8 cellular contexts compared by ENCODE assay signal in genomic region chr1:41662656-41663437, GRCh38.
DNase-seq lines count a peak whose midpoint lies in the region; ATAC-seq and TF ChIP-seq lines count a peak whose summit lies in the region.

No MANE protein-coding gene starts in this region.

- H3K27me3 ChIP-seq in neural progenitor cell (peaks cover 65% of the 10 kb centered on the region), aorta (ENCODE audit: control insufficient read depth in 1 of 2, insufficient read depth in 2 of 2, low read length in 1 of 2) (no peaks in the 10 kb centered on the region)

- no peaks in the 10 kb centered on the region for H3K9me3 Mint-ChIP-seq in neural progenitor cell

- WGBS in aorta, 2 donors = 6 to 9% methylated on average over 20 to 41 of the region's 41 CpGs

- H3K9me3 ChIP-seq in neural progenitor cell (ENCODE audit: low read depth) (no peaks in the 10 kb centered on the region), aorta (ENCODE audit: control insufficient read depth, low read length) (no peaks in the 10 kb centered on the region)

- H3K36me3 Mint-ChIP-seq in neural progenitor cell = no peaks in the 10 kb centered on the region

- H3K4me2 ChIP-seq in neural progenitor cell = peak overlapping the region; percentile 94

- H3K4me1 ChIP-seq in neural progenitor cell (peaks cover 9% of the 10 kb centered on the region), aorta (ENCODE audit: control insufficient read depth in 1 of 2, insufficient read depth in 2 of 2, low read length in 2 of 2) (peaks cover 0 to 3% of the 10 kb centered on the region in 2 donors)

- H3K4me3 ChIP-seq in Jurkat, Clone E6-1 (ENCODE audit: low read length) = peak overlapping the region; percentile 39
- H3K4me3 ChIP-seq in fibroblast of villous mesenchyme (ENCODE audit: low read depth, low read length) (peak overlapping the region; percentile 49), neural progenitor cell (peak overlapping the region; percentile 92), aorta (ENCODE audit: low read length in 2 of 2) (peak overlapping the region; percentile 62 to 77)

- H3K27ac Mint-ChIP-seq in neural progenitor cell = no peak overlapping the region

- DNase-seq in ELR (ENCODE audit: low read depth) = peak; percentile 90
- DNase-seq in Jurkat, Clone E6-1 (ENCODE audit: low read depth, low spot score) = no peak
- peak; percentile 32 for DNase-seq in activated T-cell treated with anti-CD3 and anti-CD28 coated beads for 24 hours (ENCODE audit: low read depth)
- peak; percentile 88 for DNase-seq in fibroblast of villous mesenchyme (ENCODE audit: low read depth)
- peak; percentile 72 for DNase-seq in neural progenitor cell (ENCODE audit: low spot score)
- peak; percentile 87 to 91 for DNase-seq in aorta
- DNase-seq in cortex of kidney (lab: John Stamatoyannopoulos, UW) = no peak

- peaks cover 27% of the 10 kb centered on the region for H3K27me3 Mint-ChIP-seq in neural progenitor cell (ENCODE audit: insufficient read depth, low read depth)

- H3K9ac ChIP-seq in neural progenitor cell = no peak overlapping the region

- TF ChIP-seq CTCF in fibroblast of villous mesenchyme (IDR thresholded peaks at IDR 0.05; ENCODE audit: insufficient read depth, low read depth, low read length) = no peak
- TF ChIP-seq CTCF in neural progenitor cell (IDR thresholded peaks at IDR 0.05) = no peak

- H3K4me1 Mint-ChIP-seq in neural progenitor cell = peaks cover 27% of the 10 kb centered on the region

- H3K36me3 ChIP-seq in neural progenitor cell = no peaks in the 10 kb centered on the region
- no peaks in the 10 kb centered on the region for H3K36me3 ChIP-seq in aorta (ENCODE audit: control insufficient read depth in 1 of 2, insufficient read depth in 2 of 2, low read length in 1 of 2)

- no peak overlapping the region for H2AFZ ChIP-seq in neural progenitor cell (replicated peaks)

- peak; percentile 25 for ATAC-seq in GM21528 (IDR thresholded peaks at IDR 0.05; ENCODE audit: low FRiP score, unreplicated experiment)
- ATAC-seq in aorta (ENCODE audit: low FRiP score) = peak; percentile 71

- H3F3A ChIP-seq in neural progenitor cell (ENCODE audit: low read depth) = no peaks in the 10 kb centered on the region

- intact Hi-C loops in aorta (cut with DNase I) = loop anchor here in 1 of 2 donors (10.0 kb wide), 1 partner anchor 148 kb away; no protein-coding TSS in a partner anchor

- H3K4me3 Mint-ChIP-seq in neural progenitor cell = peak overlapping the region; percentile 81

- peaks cover 12% of the 10 kb centered on the region for H4K20me1 ChIP-seq in neural progenitor cell (ENCODE audit: low read depth)

- H3K27ac ChIP-seq in neural progenitor cell (no peak overlapping the region), aorta (ENCODE audit: low read depth in 1 of 2, low read length in 2 of 2) (peak overlapping the region; percentile 57 to 78)

- H3K79me2 ChIP-seq in neural progenitor cell (ENCODE audit: low read depth) = no peaks in the 10 kb centered on the region

Comparison
In these comparisons a context has a peak if more than half of its experiments do, and no peak if none do; other contexts are left out.
1. DNase-seq: peak in ELR (single experiment), activated T-cell treated with anti-CD3 and anti-CD28 coated beads for 24 hours (single experiment), fibroblast of villous mesenchyme (single experiment), neural progenitor cell (single experiment) and aorta (2 of 2); none in Jurkat, Clone E6-1 (single experiment) and cortex of kidney (single experiment).
2. H3K4me3 ChIP-seq: peak in every context shown above with its lines; median percentile 92 in neural progenitor cell; 70 in aorta; 49 in fibroblast of villous mesenchyme; 39 in Jurkat, Clone E6-1.